22 cellular contexts compared by ENCODE assay signal in genomic region chr20:48622421-48622820, GRCh38.
DNase-seq lines count a peak whose midpoint lies in the region; ATAC-seq and TF ChIP-seq lines count a peak whose summit lies in the region.
"Had no signal": no experiment of that assay in that cellular context is flagged by ENCODE, and none has a peak within 500 bp of the region (broad histone marks: within the 10 kb centered on the region; RNA-seq: fewer than 3 reads in every experiment).

No MANE protein-coding gene starts in this region.

- peaks cover 31% of the 10 kb centered on the region; the same call in 1 of the 2 replicates for H3F3A ChIP-seq in PC-9 (ENCODE audit: insufficient read depth, low read depth)

- POLR2A ChIA-PET in CD8-positive, alpha-beta T cell (lab: Charles Lee), result no interaction called here
- POLR2A ChIA-PET in PC-9 (lab: Charles Lee; ENCODE audit: unreplicated experiment), result interaction anchor here (0.7 kb wide), 1 partner anchor 301 kb away, joined by 4 read pairs; no protein-coding TSS in a partner anchor

- ATAC-seq in CD8-positive, alpha-beta T cell, result no peak
- ATAC-seq in GM18907 (IDR thresholded peaks at IDR 0.05; ENCODE audit: unreplicated experiment), result no peak
- ATAC-seq: activated T-cell treated with anti-CD3 and anti-CD28 coated beads, Interleukin-2, amount 50 U/mL, for 4 hours; left lung had no signal

- no peak overlapping the region for H2AFZ ChIP-seq in PC-9

- DNase-seq in CD8-positive, alpha-beta T cell, result no peak
- DNase-seq in PC-9 (no peak), immature natural killer cell (no peak), SHP77 (lab: John Stamatoyannopoulos, UW) (no peak)
- no peak for DNase-seq in activated naive CD4-positive, alpha-beta T cell treated with Interleukin-2 at 50 U/mL for 16 hours
- DNase-seq: activated naive CD4-positive, alpha-beta T cell treated with anti-CD3 and anti-CD28 coated beads, Interleukin-2, amount 10 ng/mL, durations not matched to agents 7 days and 5 days; activated T-cell treated with anti-CD3 and anti-CD28 coated beads, Interleukin-2, amount 50 U/mL, for 4 hours; Caco-2; DMS79 treated with DMSO at 0.1 percent for 48 hours; effector CD4-positive, alpha-beta T cell; foreskin fibroblast; Karpas-422; NCI-H2171; NCI-H524; NK-92 treated with Interleukin-12 subunit alpha and Interleukin-12 subunit beta, amount 100 ng/mL, for 24 hours; stimulated activated CD8-positive, alpha-beta memory T cell treated with anti-CD3 and anti-CD28 coated beads, Interleukin-4, amount 100 ng/mL, for 48 hours had no signal

- no peaks in the 10 kb centered on the region for H4K20me1 ChIP-seq in PC-9 (ENCODE audit: insufficient read depth)

- H3K27ac ChIP-seq in CD8-positive, alpha-beta T cell (ENCODE audit: low read depth, low read length), result no peak overlapping the region
- H3K27ac ChIP-seq in PC-9 (peak overlapping the region; percentile 94; the same call in 1 of the 2 replicates), neutrophil (peak overlapping the region; percentile 19)
- H3K27ac ChIP-seq: left lung, Peyer's patch, prostate gland had no signal

- peaks cover 22% of the 10 kb centered on the region for H3K4me1 Mint-ChIP-seq in CD8-positive, alpha-beta T cell (ENCODE audit: low read depth)
- peaks cover 28 to 32% of the 10 kb centered on the region in 2 donors for H3K4me1 Mint-ChIP-seq in immature natural killer cell

- no peaks in the 10 kb centered on the region for H3K9me3 ChIP-seq in CD8-positive, alpha-beta T cell (ENCODE audit: low read length)
- H3K9me3 ChIP-seq in PC-9 (ENCODE audit: insufficient read depth, low read depth) (no peaks in the 10 kb centered on the region), neutrophil (no peaks in the 10 kb centered on the region)
- H3K9me3 ChIP-seq: Caco-2, left lung, Peyer's patch, prostate gland had no signal

- no peak for TF ChIP-seq CTCF in CD8-positive, alpha-beta T cell (IDR thresholded peaks at IDR 0.05)
- TF ChIP-seq CTCF in PC-9 (conservative IDR thresholded peaks at IDR 0.05) (no peak), neutrophil (IDR thresholded peaks at IDR 0.05) (no peak)

- no peaks in the 10 kb centered on the region for H3K9me3 Mint-ChIP-seq in CD8-positive, alpha-beta T cell
- no peaks in the 10 kb centered on the region for H3K9me3 Mint-ChIP-seq in immature natural killer cell
- H3K9me3 Mint-ChIP-seq: activated naive CD4-positive, alpha-beta T cell treated with anti-CD3 and anti-CD28 coated beads, Interleukin-2, amount 10 ng/mL, durations not matched to agents 7 days and 5 days; activated T-cell treated with anti-CD3 and anti-CD28 coated beads, Interleukin-2, amount 50 U/mL, for 4 hours; T-helper 1 cell treated with Interleukin-12 subunit alpha and Interleukin-12 subunit beta and Interleukin-4 antibody, amounts not matched to agents 30 μg/mL and 1 μg/mL, for 36 hours had no signal

- no peaks in the 10 kb centered on the region for H3K27me3 Mint-ChIP-seq in CD8-positive, alpha-beta T cell (ENCODE audit: low read depth)
- H3K27me3 Mint-ChIP-seq in immature natural killer cell (ENCODE audit: low read depth in 3 of 3), result peaks cover 8 to 22% (median 17%) of the 10 kb centered on the region in 3 donors

- peak overlapping the region; percentile 32 for H3K27ac Mint-ChIP-seq in CD8-positive, alpha-beta T cell
- peak overlapping the region; percentile 22 to 87 (median 76) for H3K27ac Mint-ChIP-seq in immature natural killer cell
- H3K27ac Mint-ChIP-seq: activated naive CD4-positive, alpha-beta T cell treated with anti-CD3 and anti-CD28 coated beads, Interleukin-2, amount 10 ng/mL, durations not matched to agents 7 days and 5 days; T-helper 1 cell treated with Interleukin-12 subunit alpha and Interleukin-12 subunit beta and Interleukin-4 antibody, amounts not matched to agents 30 μg/mL and 1 μg/mL, for 36 hours had no signal

- peaks cover 22% of the 10 kb centered on the region for H3K36me3 ChIP-seq in CD8-positive, alpha-beta T cell (ENCODE audit: insufficient read depth, low read length)
- H3K36me3 ChIP-seq in PC-9 (ENCODE audit: low read depth) (no peaks in the 10 kb centered on the region), neutrophil (peaks cover 64% of the 10 kb centered on the region)
- H3K36me3 ChIP-seq: prostate gland had no signal

- H3K4me3 Mint-ChIP-seq in CD8-positive, alpha-beta T cell, result no peak overlapping the region
- H3K4me3 Mint-ChIP-seq in immature natural killer cell, result no peak overlapping the region
- H3K4me3 Mint-ChIP-seq: activated naive CD4-positive, alpha-beta T cell treated with anti-CD3 and anti-CD28 coated beads, Interleukin-2, amount 10 ng/mL, durations not matched to agents 7 days and 5 days; activated T-cell treated with anti-CD3 and anti-CD28 coated beads, Interleukin-2, amount 50 U/mL, for 4 hours; T-helper 1 cell treated with Interleukin-12 subunit alpha and Interleukin-12 subunit beta and Interleukin-4 antibody, amounts not matched to agents 30 μg/mL and 1 μg/mL, for 36 hours had no signal

- H3K4me3 ChIP-seq in CD8-positive, alpha-beta T cell (ENCODE audit: low read depth, low read length), result no peak overlapping the region
- H3K4me3 ChIP-seq in PC-9 (no peak overlapping the region), neutrophil (ENCODE audit: low read depth in 1 of 2, low read length in 1 of 2) (no peak overlapping the region)
- H3K4me3 ChIP-seq: left lung, Peyer's patch, prostate gland had no signal

- H3K4me1 ChIP-seq in CD8-positive, alpha-beta T cell (ENCODE audit: insufficient read depth, low read length), result peaks cover 28% of the 10 kb centered on the region
- H3K4me1 ChIP-seq in PC-9 (replicated peaks; ENCODE audit: insufficient read depth) (peaks cover 38% of the 10 kb centered on the region), neutrophil (ENCODE audit: control insufficient read depth in 1 of 2, insufficient read depth in 1 of 2, low read depth in 1 of 2, low read length in 1 of 2) (peaks cover 8 to 11% of the 10 kb centered on the region in 2 experiments)

- no peak overlapping the region for H3K4me2 ChIP-seq in PC-9

- H3K79me2 ChIP-seq in PC-9 (ENCODE audit: low read depth), result no peaks in the 10 kb centered on the region

- no TSS peak for BruUV-seq in PC-9 (replicated peaks; lab: Mats Ljungman, UMichigan)

- intact Hi-C loops in CD8-positive, alpha-beta T cell (cut with DNase I, micrococcal nuclease), result no loop called here
- intact Hi-C loops in PC-9 (cut with micrococcal nuclease; ENCODE audit: unreplicated experiment), result loop anchor here (5.0 to 10.0 kb wide), 3 partner anchors 555 to 1868 kb away; no protein-coding TSS in a partner anchor

- no peaks in the 10 kb centered on the region for H3K27me3 ChIP-seq in CD8-positive, alpha-beta T cell (ENCODE audit: insufficient read depth, low read length)
- H3K27me3 ChIP-seq in PC-9 (ENCODE audit: insufficient read depth, low read depth) (no peaks in the 10 kb centered on the region), neutrophil (peaks cover 9% of the 10 kb centered on the region)
- H3K27me3 ChIP-seq: Peyer's patch had no signal

- CTCF ChIA-PET in CD8-positive, alpha-beta T cell (lab: Charles Lee), result interaction anchor here (1.8 to 5.8 kb wide), 4 partner anchors 57 to 958 kb away, joined by 5 to 92 read pairs (median 44); no protein-coding TSS in a partner anchor
- CTCF ChIA-PET in PC-9 (lab: Charles Lee), result no interaction called here

- no peaks in the 10 kb centered on the region for H3K9me2 ChIP-seq in PC-9 (ENCODE audit: insufficient read depth)

- peaks cover 34% of the 10 kb centered on the region for H3K36me3 Mint-ChIP-seq in CD8-positive, alpha-beta T cell
- peaks cover 4 to 22% (median 5%) of the 10 kb centered on the region in 3 donors for H3K36me3 Mint-ChIP-seq in immature natural killer cell
